Comparison of ENCODE assay signal across 1 cellular context in genomic region chr12:56450241-56450640, GRCh38.
TF ChIP-seq lines count a peak whose summit lies in the region.

No MANE protein-coding gene starts in this region.

TF ChIP-seq in IMR-90, 13 proteins besides CTCF, POLR2A, EP300 and RAD21:
- TF ChIP-seq USF2 (IDR thresholded peaks at IDR 0.05; ENCODE audit: low read depth, low read length), result no peak
- no peak for TF ChIP-seq RCOR1 (IDR thresholded peaks at IDR 0.05; ENCODE audit: insufficient replicate concordance, low read length)
- TF ChIP-seq SMC3 (IDR thresholded peaks at IDR 0.05; ENCODE audit: low read depth, low read length), result no peak
- TF ChIP-seq MXI1 (IDR thresholded peaks at IDR 0.05; ENCODE audit: borderline replicate concordance, low read depth, low read length), result no peak
- no peak for TF ChIP-seq FOS (IDR thresholded peaks at IDR 0.05; ENCODE audit: low read depth, low read length)
- no peak for TF ChIP-seq CHD1 (IDR thresholded peaks at IDR 0.05; ENCODE audit: low read depth, low read length)
TF ChIP-seq in IMR-90: peak in this region for 0.
